ENCODE assay signal across 8 cellular contexts in the genomic region with DNA sequence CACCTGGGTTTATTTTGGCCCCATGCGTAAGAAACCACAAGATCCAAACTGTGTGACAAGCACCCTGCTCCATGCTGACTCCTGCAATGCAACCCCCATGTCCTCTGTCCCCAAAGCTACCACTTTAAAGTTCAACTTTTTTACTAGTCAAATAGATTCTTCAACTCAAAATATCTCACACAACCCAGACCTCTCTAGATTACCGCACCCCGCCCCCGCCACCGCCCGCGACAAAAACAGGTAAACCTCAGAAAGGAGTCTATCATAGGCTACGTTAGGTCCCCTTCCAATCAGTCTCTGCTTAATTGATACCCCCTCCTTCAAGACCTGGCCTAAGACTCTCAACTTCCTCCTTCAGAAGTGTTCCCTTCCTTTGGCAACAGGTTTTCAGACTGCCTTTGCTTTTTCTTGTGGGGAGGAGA. TPM values are rescaled to one million over a fixed set of nuclear protein-coding genes. Genes with fewer than 3 reads are reported as not detected.
DNase-seq lines count a peak whose midpoint lies in the region; ATAC-seq, FAIRE-seq and TF ChIP-seq lines count a peak whose summit lies in the region.

No MANE protein-coding gene starts in this region.

- peak overlapping the region; percentile 96 to 100 (median 99) for H3K27ac Mint-ChIP-seq in CD8-positive, alpha-beta memory T cell
- H3K27ac Mint-ChIP-seq in stimulated activated naive CD8-positive, alpha-beta T cell treated with anti-CD3 and anti-CD28 coated beads, Interleukin-15, Interleukin-2, amounts not matched to agents 100 ng/mL and 50 ng/mL, for 24 hours, result peak overlapping the region; percentile 98

- WGBS in right lobe of liver (ENCODE audit: insufficient coverage, low coverage, low lambda C conversion rate, missing lambda C conversion rate), result 2% methylated on average over 8 of the region's 8 CpGs

- H3K27me3 Mint-ChIP-seq in CD8-positive, alpha-beta memory T cell, result peaks cover 0 to 23% of the 10 kb centered on the region in 2 donors
- H3K27me3 Mint-ChIP-seq in stimulated activated naive CD8-positive, alpha-beta T cell treated with anti-CD3 and anti-CD28 coated beads, Interleukin-15, Interleukin-2, amounts not matched to agents 100 ng/mL and 50 ng/mL, for 24 hours, result no peaks in the 10 kb centered on the region

- peak overlapping the region; percentile 99 for H3K4me3 ChIP-seq in CD8-positive, alpha-beta memory T cell (ENCODE audit: low read length)
- H3K4me3 ChIP-seq in SJCRH30 (peak overlapping the region; percentile 84), right lobe of liver (peak overlapping the region; percentile 90 to 95 (median 93))

- H3K4me3 Mint-ChIP-seq in CD8-positive, alpha-beta memory T cell, result peak overlapping the region; percentile 91 to 98 (median 97)
- H3K4me3 Mint-ChIP-seq in stimulated activated naive CD8-positive, alpha-beta T cell treated with anti-CD3 and anti-CD28 coated beads, Interleukin-15, Interleukin-2, amounts not matched to agents 100 ng/mL and 50 ng/mL, for 24 hours, result peak overlapping the region; percentile 99

- peaks cover 0 to 3% (median 0%) of the 10 kb centered on the region in 5 donors for H3K9me3 Mint-ChIP-seq in CD8-positive, alpha-beta memory T cell
- H3K9me3 Mint-ChIP-seq in stimulated activated naive CD8-positive, alpha-beta T cell treated with anti-CD3 and anti-CD28 coated beads, Interleukin-15, Interleukin-2, amounts not matched to agents 100 ng/mL and 50 ng/mL, for 24 hours, result no peaks in the 10 kb centered on the region

- no peak for TF ChIP-seq CTCF in right lobe of liver (IDR thresholded peaks at IDR 0.05)
- no peak for TF ChIP-seq CTCF in D721Med (IDR thresholded peaks at IDR 0.05; ENCODE audit: insufficient read depth, missing control alignments)

- ATAC-seq in right lobe of liver, result no peak
- ATAC-seq in GM18502 (IDR thresholded peaks at IDR 0.05; ENCODE audit: poor library complexity, unreplicated experiment), result no peak

- peaks cover 37% of the 10 kb centered on the region for H3K4me1 ChIP-seq in CD8-positive, alpha-beta memory T cell (ENCODE audit: insufficient read depth, low read length)
- H3K4me1 ChIP-seq in SJCRH30 (peaks cover 17% of the 10 kb centered on the region), right lobe of liver (peaks cover 0 to 20% (median 0%) of the 10 kb centered on the region in 4 donors)

- H3K9me3 ChIP-seq in CD8-positive, alpha-beta memory T cell (ENCODE audit: low read length), result no peaks in the 10 kb centered on the region
- H3K9me3 ChIP-seq in SJCRH30 (replicated peaks) (no peaks in the 10 kb centered on the region), right lobe of liver (no peaks in the 10 kb centered on the region)

- POLR2A ChIA-PET in CD8-positive, alpha-beta memory T cell (lab: Charles Lee), result interaction anchor here (1.6 to 12.7 kb wide), 5 partner anchors 10 to 507 kb away, joined by 3 to 445 read pairs (median 15); no protein-coding TSS in a partner anchor

- FAIRE-seq in D721Med (lab: Jason Lieb, UNC), result no peak

- intact Hi-C loops in right lobe of liver (cut with DNase I), result no loop called here

- peaks cover 50 to 59% (median 55%) of the 10 kb centered on the region in 3 donors for H3K4me1 Mint-ChIP-seq in CD8-positive, alpha-beta memory T cell
- H3K4me1 Mint-ChIP-seq in stimulated activated naive CD8-positive, alpha-beta T cell treated with anti-CD3 and anti-CD28 coated beads, Interleukin-15, Interleukin-2, amounts not matched to agents 100 ng/mL and 50 ng/mL, for 24 hours (ENCODE audit: low read depth), result peaks cover 63% of the 10 kb centered on the region

- H3K27ac ChIP-seq in CD8-positive, alpha-beta memory T cell (ENCODE audit: low read depth, low read length), result peak overlapping the region; percentile 99
- H3K27ac ChIP-seq in SJCRH30 (peak overlapping the region; percentile 97), right lobe of liver (peak overlapping the region; percentile 97 to 100 (median 100))

- peaks cover 16% of the 10 kb centered on the region for H3K36me3 ChIP-seq in CD8-positive, alpha-beta memory T cell (ENCODE audit: insufficient read depth, low read length)
- H3K36me3 ChIP-seq in SJCRH30 (peaks cover 57% of the 10 kb centered on the region), right lobe of liver (peaks cover 0 to 53% (median 22%) of the 10 kb centered on the region in 4 donors)

- H3K27me3 ChIP-seq in CD8-positive, alpha-beta memory T cell (ENCODE audit: insufficient read depth, low read length, poor library complexity, severe bottlenecking), result no peaks in the 10 kb centered on the region
- H3K27me3 ChIP-seq in SJCRH30 (no peaks in the 10 kb centered on the region), right lobe of liver (no peaks in the 10 kb centered on the region)

- peaks cover 24 to 83% (median 43%) of the 10 kb centered on the region in 3 donors for H3K36me3 Mint-ChIP-seq in CD8-positive, alpha-beta memory T cell
- peaks cover 74% of the 10 kb centered on the region for H3K36me3 Mint-ChIP-seq in stimulated activated naive CD8-positive, alpha-beta T cell treated with anti-CD3 and anti-CD28 coated beads, Interleukin-15, Interleukin-2, amounts not matched to agents 100 ng/mL and 50 ng/mL, for 24 hours (ENCODE audit: low read depth)

- peak in 4 of 5 donors; percentile 35 to 76 (median 64) for DNase-seq in CD8-positive, alpha-beta memory T cell
- DNase-seq in SJCRH30 (no peak), astrocyte of the hippocampus (ENCODE audit: low read depth, low spot score) (peak; percentile 49), right lobe of liver (no peak), D721Med (ENCODE audit: insufficient read length, low spot score) (no peak), cerebellum (ENCODE audit: low spot score) (no peak)

- CTCF ChIA-PET in CD8-positive, alpha-beta memory T cell (lab: Charles Lee), result interaction anchor here (0.8 to 9.5 kb wide), 19 partner anchors 10 to 856 kb away, joined by 3 to 282 read pairs (median 8); no protein-coding TSS in a partner anchor

- TF ChIP-seq POLR2A in right lobe of liver (IDR thresholded peaks at IDR 0.05), result no peak

RNA-seq across cellular contexts. Expression of a gene that starts 2.2 kb away (rescaled TPM):
- 100 to 1,000 TPM; 128 to 133 TPM for total RNA-seq in CD8-positive, alpha-beta memory T cell
- polyA plus RNA-seq in CD8-positive, alpha-beta memory T cell, result 124 TPM
- 67.4 and 70.3 TPM in 2 replicates for total RNA-seq in SJCRH30 (2014; rRNA removed; shearing (Covaris generic))
- total RNA-seq in right lobe of liver (100 to 1,000 TPM; 109 to 298 (median 218) TPM), cerebellum (26.4 TPM)

Comparison
In these comparisons a context has a peak if more than half of its experiments do, and no peak if none do; other contexts are left out.
1. DNase-seq: peak in CD8-positive, alpha-beta memory T cell (4 of 5) and astrocyte of the hippocampus (single experiment); none in SJCRH30 (0 of 2), right lobe of liver (0 of 3), D721Med (single experiment) and cerebellum (single experiment).
2. Peak in every context shown above with its lines, with median percentiles within 50 percentile points of each other: H3K27ac ChIP-seq and H3K4me3 ChIP-seq.